16 cellular contexts compared by ENCODE assay signal in genomic region chr4:56611501-56611900, GRCh38.
"Had no signal": no experiment of that assay in that cellular context is flagged by ENCODE, and none has a peak within 500 bp of the region (broad histone marks: within the 10 kb centered on the region; RNA-seq: fewer than 3 reads in every experiment).

No MANE protein-coding gene starts in this region.

- H3K4me3 Mint-ChIP-seq: activated CD4-positive, alpha-beta memory T cell treated with anti-CD3 and anti-CD28 coated beads for 36 hours; activated naive CD8-positive, alpha-beta T cell; activated T-cell treated with anti-CD3 and anti-CD28 coated beads, Interleukin-2, amount 50 U/mL, for 4 hours; naive B cell; stimulated activated naive B cell treated with anti-CD40 and anti-IgM and Interleukin-4, amounts not matched to agents 10 μg/mL and 1 μg/mL and 100 μg/mL, for 72 hours; T-cell had no signal

- DNase-seq: activated CD4-positive, alpha-beta memory T cell treated with anti-CD3 and anti-CD28 coated beads for 36 hours; activated CD4-positive, alpha-beta T cell treated with anti-CD3 and anti-CD28 coated beads for 1 hour; activated gamma-delta T cell; activated T-cell treated with anti-CD3 and anti-CD28 coated beads, Interleukin-2, amount 50 U/mL, for 4 hours; foreskin melanocyte; head of caudate nucleus; mammary epithelial cell; naive B cell; retina; SK-N-SH; stimulated activated CD4-positive, alpha-beta T cell treated with anti-CD3 and anti-CD28 coated beads, Interleukin-2, amount 100 ng/mL, for 48 hours; stimulated activated naive B cell treated with anti-CD40 and anti-IgM and Interleukin-4, amounts not matched to agents 10 μg/mL and 1 μg/mL and 100 μg/mL, for 72 hours; T-cell; T1000; tibial artery had no signal

- ATAC-seq: activated T-cell treated with anti-CD3 and anti-CD28 coated beads, Interleukin-2, amount 50 U/mL, for 4 hours; stimulated activated naive B cell treated with anti-CD40 and anti-IgM and Interleukin-4, amounts not matched to agents 10 μg/mL and 1 μg/mL and 100 μg/mL, for 72 hours; T-cell had no signal

- H3K9me3 Mint-ChIP-seq: activated CD4-positive, alpha-beta memory T cell treated with anti-CD3 and anti-CD28 coated beads for 36 hours; activated T-cell treated with anti-CD3 and anti-CD28 coated beads, Interleukin-2, amount 50 U/mL, for 4 hours; T-cell had no signal

- H3K27ac Mint-ChIP-seq: activated CD4-positive, alpha-beta memory T cell treated with anti-CD3 and anti-CD28 coated beads for 36 hours; activated naive CD8-positive, alpha-beta T cell; naive B cell; stimulated activated naive B cell treated with anti-CD40 and anti-IgM and Interleukin-4, amounts not matched to agents 10 μg/mL and 1 μg/mL and 100 μg/mL, for 72 hours; T-cell had no signal

- H3K4me1 Mint-ChIP-seq: T-cell had no signal

- H3K27me3 Mint-ChIP-seq: activated naive CD8-positive, alpha-beta T cell had no signal

- H3K36me3 Mint-ChIP-seq: activated CD4-positive, alpha-beta memory T cell treated with anti-CD3 and anti-CD28 coated beads for 36 hours; activated naive CD8-positive, alpha-beta T cell; naive B cell; stimulated activated naive B cell treated with anti-CD40 and anti-IgM and Interleukin-4, amounts not matched to agents 10 μg/mL and 1 μg/mL and 100 μg/mL, for 72 hours; T-cell had no signal

- H3K4me3 ChIP-seq: tibial artery had no signal
